12 cellular contexts compared by ENCODE assay signal in the genomic region with DNA sequence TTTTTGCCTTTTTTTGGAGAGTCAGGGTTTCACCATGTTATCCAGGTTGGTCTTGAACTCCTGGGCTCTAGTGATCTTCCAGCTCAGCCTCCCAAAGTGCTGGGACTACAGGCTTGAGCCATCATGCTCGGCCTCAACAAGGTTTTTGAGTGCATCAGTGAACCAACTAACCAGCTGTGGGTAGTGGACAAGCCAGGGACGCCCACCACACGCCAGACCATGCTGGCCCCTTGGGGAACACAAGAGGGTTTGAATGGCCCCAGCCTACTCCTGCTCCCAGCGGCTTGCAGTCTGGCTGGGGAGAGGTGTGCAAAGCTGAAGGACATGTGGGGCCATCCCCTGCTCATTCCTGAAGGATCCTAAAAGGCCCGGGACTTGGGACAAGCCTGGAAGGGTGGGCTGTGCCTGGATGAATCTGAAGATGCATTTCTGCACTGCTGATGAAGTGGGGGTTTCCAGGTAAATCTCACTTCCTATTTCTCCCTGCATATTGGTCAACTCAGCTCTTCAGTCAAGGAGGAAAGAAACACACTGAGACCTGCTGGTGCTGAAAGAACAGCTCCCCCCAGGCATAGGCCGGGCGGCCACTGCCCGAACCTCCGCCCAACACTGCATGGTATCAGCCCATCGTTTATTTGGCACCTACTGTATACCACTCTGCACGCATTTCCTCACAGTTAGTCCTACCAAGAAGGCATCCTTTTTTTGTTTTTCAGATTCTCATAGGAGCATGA. TPM values are rescaled to one million over a fixed set of nuclear protein-coding genes. Genes with fewer than 3 reads are reported as not detected.
DNase-seq lines count a peak whose midpoint lies in the region; ATAC-seq and TF ChIP-seq lines count a peak whose summit lies in the region.
"Had no signal": no experiment of that assay in that cellular context is flagged by ENCODE, and none has a peak within 500 bp of the region (broad histone marks: within the 10 kb centered on the region; RNA-seq: fewer than 3 reads in every experiment).

No MANE protein-coding gene starts in this region.

- no peaks in the 10 kb centered on the region for H3K4me1 Mint-ChIP-seq in endothelial cell (ENCODE audit: unreplicated experiment)
- H3K4me1 Mint-ChIP-seq in activated T-cell treated with anti-CD3 and anti-CD28 coated beads, Interleukin-2, amount 50 U/mL, for 72 hours (ENCODE audit: low read depth), result no peaks in the 10 kb centered on the region

- intact Hi-C loops in A673 (cut with micrococcal nuclease; ENCODE audit: unreplicated experiment) (no loop called here), adrenal gland (cut with DNase I) (no loop called here)

- no peaks in the 10 kb centered on the region for H3K36me3 Mint-ChIP-seq in endothelial cell (ENCODE audit: low read depth, unreplicated experiment)
- H3K36me3 Mint-ChIP-seq in activated T-cell treated with anti-CD3 and anti-CD28 coated beads, Interleukin-2, amount 50 U/mL, for 72 hours (ENCODE audit: insufficient read depth in 2 of 2), result no peaks in the 10 kb centered on the region

- H3K9me3 Mint-ChIP-seq in endothelial cell (ENCODE audit: unreplicated experiment), result no peaks in the 10 kb centered on the region
- H3K9me3 Mint-ChIP-seq in activated T-cell treated with anti-CD3 and anti-CD28 coated beads, Interleukin-2, amount 50 U/mL, for 72 hours, result no peaks in the 10 kb centered on the region

- H3K4me3 ChIP-seq in A673 (ENCODE audit: low read depth, low read length, poor library complexity, severe bottlenecking) (no peak overlapping the region), adrenal gland (no peak overlapping the region)
- H3K4me3 ChIP-seq: BLaER1 had no signal

- H3K27ac Mint-ChIP-seq in endothelial cell (ENCODE audit: unreplicated experiment), result no peak overlapping the region
- no peak overlapping the region for H3K27ac Mint-ChIP-seq in activated T-cell treated with anti-CD3 and anti-CD28 coated beads, Interleukin-2, amount 50 U/mL, for 72 hours

- no peak for ATAC-seq in activated T-cell treated with anti-CD3 and anti-CD28 coated beads, Interleukin-2, amount 50 U/mL, for 72 hours (replicated peaks in 1 of 2)
- no peak for ATAC-seq in stimulated activated naive CD8-positive, alpha-beta T cell treated with anti-CD3 and anti-CD28 coated beads, Interleukin-15, Interleukin-2, amounts not matched to agents 100 U/mL and 50 U/mL, for 24 hours

- no peaks in the 10 kb centered on the region for H3K27me3 ChIP-seq in A673 (replicated peaks; ENCODE audit: insufficient read depth, low read depth, low read length, poor library complexity)
- H3K27me3 ChIP-seq in adrenal gland, result peaks cover 3% of the 10 kb centered on the region
- H3K27me3 ChIP-seq: BLaER1 had no signal

- H3K27ac ChIP-seq in A673 (ENCODE audit: low read depth, low read length, poor library complexity, severe bottlenecking), result no peak overlapping the region
- H3K27ac ChIP-seq in adrenal gland, result no peak overlapping the region
- H3K27ac ChIP-seq: BLaER1, KMS-11 had no signal

- no peak overlapping the region for H3K4me3 Mint-ChIP-seq in endothelial cell (ENCODE audit: unreplicated experiment)
- no peak overlapping the region for H3K4me3 Mint-ChIP-seq in activated T-cell treated with anti-CD3 and anti-CD28 coated beads, Interleukin-2, amount 50 U/mL, for 72 hours

- POLR2A ChIA-PET in A673 (lab: Charles Lee; ENCODE audit: low non-redundant PET), result no interaction called here

- TF ChIP-seq POLR2A in adrenal gland (IDR thresholded peaks at IDR 0.05), result no peak

- TF ChIP-seq CTCF in A673 (conservative IDR thresholded peaks at IDR 0.05; ENCODE audit: low read depth, low read length) (no peak), endothelial cell (IDR thresholded peaks at IDR 0.05; ENCODE audit: unreplicated experiment) (no peak), adrenal gland (IDR thresholded peaks at IDR 0.05) (no peak)

- peaks cover 10% of the 10 kb centered on the region for H3K27me3 Mint-ChIP-seq in endothelial cell (ENCODE audit: unreplicated experiment)
- H3K27me3 Mint-ChIP-seq in activated T-cell treated with anti-CD3 and anti-CD28 coated beads, Interleukin-2, amount 50 U/mL, for 72 hours (ENCODE audit: low read depth), result peaks cover 20% of the 10 kb centered on the region

- CTCF ChIA-PET in A673 (lab: Charles Lee), result interaction anchor here (0.8 kb wide), 1 partner anchor 22 kb away, joined by 3 read pairs; no protein-coding TSS in a partner anchor

- H3K9me3 ChIP-seq in A673 (ENCODE audit: low read depth, low read length, poor library complexity, severe bottlenecking) (no peaks in the 10 kb centered on the region), adrenal gland (replicated peaks in 1 of 3) (no peaks in the 10 kb centered on the region)

- BruUV-seq in A673 (replicated peaks; lab: Mats Ljungman, UMichigan), result no TSS peak

- 32 to 54% (median 39%) methylated on average over 7 to 11 of the region's 11 CpGs for WGBS in adrenal gland, 4 donors

- no peaks in the 10 kb centered on the region for H3K36me3 ChIP-seq in A673 (ENCODE audit: insufficient read depth, low read length, poor library complexity, severe bottlenecking)
- no peaks in the 10 kb centered on the region for H3K36me3 ChIP-seq in adrenal gland (replicated peaks in 1 of 2)
- H3K36me3 ChIP-seq: BLaER1 had no signal

- DNase-seq in A673 (ENCODE audit: low spot score) (peak; percentile 37), GM19238 (ENCODE audit: insufficient read length, low spot score) (peak; percentile 56), LoVo (ENCODE audit: low spot score) (peak; percentile 32), endothelial cell (ENCODE audit: low spot score) (peak; percentile 36), NCI-H1092 (lab: John Stamatoyannopoulos, UW) (no peak), adrenal gland (no peak)
- DNase-seq in activated T-cell treated with anti-CD3 and anti-CD28 coated beads, Interleukin-2, amount 50 U/mL, for 72 hours, result no peak
- DNase-seq in stimulated activated naive CD8-positive, alpha-beta T cell treated with anti-CD3 and anti-CD28 coated beads, Interleukin-15, Interleukin-2, amounts not matched to agents 100 U/mL and 50 U/mL, for 24 hours, result no peak
- DNase-seq: activated T-cell treated with anti-CD3 and anti-CD28 coated beads, Interleukin-2, amount 50 U/mL, for 48 hours had no signal

- H3K4me1 ChIP-seq in A673 (ENCODE audit: insufficient read depth, low read length, poor library complexity, severe bottlenecking), result no peaks in the 10 kb centered on the region
- H3K4me1 ChIP-seq in adrenal gland (replicated peaks in 1 of 2), result no peaks in the 10 kb centered on the region

RNA-seq across cellular contexts. Expression of a gene that starts 6.9 kb away (rescaled TPM):
- total RNA-seq in A673 (2021) (not detected in 2 replicates), endothelial cell (ENCODE audit: unreplicated experiment) (not detected), adrenal gland (not detected)
- polyA plus RNA-seq in adrenal gland, result under 1 TPM in 1 of 3 donors, not detected in 2; 0.03 TPM
- not detected for total RNA-seq in activated T-cell treated with anti-CD3 and anti-CD28 coated beads, Interleukin-2, amount 50 U/mL, for 72 hours
- total RNA-seq: mononuclear cell had no signal

Comparison
In these comparisons a context has a peak if more than half of its experiments do, and no peak if none do; other contexts are left out.
1. DNase-seq: peak in A673 (single experiment), GM19238 (single experiment), LoVo (single experiment) and endothelial cell (single experiment); none in NCI-H1092 (single experiment), adrenal gland (0 of 7), activated T-cell treated with anti-CD3 and anti-CD28 coated beads, Interleukin-2, amount 50 U/mL, for 72 hours (0 of 2) and stimulated activated naive CD8-positive, alpha-beta T cell treated with anti-CD3 and anti-CD28 coated beads, Interleukin-15, Interleukin-2, amounts not matched to agents 100 U/mL and 50 U/mL, for 24 hours (single experiment).